In the genomic region with DNA sequence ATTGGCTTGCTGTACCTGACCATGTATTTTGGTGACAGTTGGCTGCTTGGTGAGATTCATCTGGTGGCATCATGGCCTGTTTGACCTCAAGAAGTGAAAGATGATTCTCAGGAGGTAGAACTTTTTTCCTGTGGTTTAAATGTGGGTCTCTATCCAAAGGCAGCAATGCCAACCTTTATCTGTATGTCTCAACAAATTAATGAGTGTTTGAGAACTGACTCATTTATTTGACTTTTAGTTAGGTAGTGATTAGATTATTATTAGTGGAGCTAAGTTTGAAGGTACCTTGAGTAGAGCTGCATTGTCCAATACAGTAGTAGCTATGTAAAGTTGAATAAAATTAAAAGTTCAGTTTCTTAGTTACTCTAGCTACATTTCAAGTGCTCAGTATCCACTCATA, we compare ENCODE assay signal across 23 cellular contexts. TPM values are rescaled to one million over a fixed set of nuclear protein-coding genes. Genes with fewer than 3 reads are reported as not detected.
DNase-seq lines count a peak whose midpoint lies in the region; ATAC-seq, FAIRE-seq and TF ChIP-seq lines count a peak whose summit lies in the region.
"Had no signal": no experiment of that assay in that cellular context is flagged by ENCODE, and none has a peak within 500 bp of the region (broad histone marks: within the 10 kb centered on the region; RNA-seq: fewer than 3 reads in every experiment).

No MANE protein-coding gene starts in this region.

- intact Hi-C loops in pancreas (cut with DNase I) = no loop called here

- H3K27me3 ChIP-seq in bronchial epithelial cell (ENCODE audit: control insufficient read depth, insufficient read depth, low read length) = no peaks in the 10 kb centered on the region
- no peaks in the 10 kb centered on the region for H3K27me3 ChIP-seq in pancreas
- H3K27me3 ChIP-seq: BE2C had no signal

- peaks cover 0 to 10% (median 5%) of the 10 kb centered on the region in 3 donors for H3K4me1 ChIP-seq in pancreas
- H3K4me1 ChIP-seq: Caco-2 had no signal

- no peaks in the 10 kb centered on the region for H3K9me3 ChIP-seq in pancreas
- H3K9me3 ChIP-seq: BE2C, Caco-2 had no signal

- TF ChIP-seq CTCF in bronchial epithelial cell (IDR thresholded peaks at IDR 0.05; ENCODE audit: insufficient read depth, low read length, severe bottlenecking) (no peak), pancreas (IDR thresholded peaks at IDR 0.05) (no peak)

- H3K4me3 ChIP-seq in bronchial epithelial cell (ENCODE audit: low read depth, low read length) = no peak overlapping the region
- H3K4me3 ChIP-seq in pancreas = no peak overlapping the region
- H3K4me3 ChIP-seq: GM23338 had no signal

- H3K36me3 ChIP-seq in bronchial epithelial cell (ENCODE audit: control insufficient read depth, insufficient read depth, low read length) (no peaks in the 10 kb centered on the region), pancreas (no peaks in the 10 kb centered on the region)

- DNase-seq in M059J (ENCODE audit: low read depth) (peak; percentile 28), bronchial epithelial cell (ENCODE audit: low read depth) (peak; percentile 23), pancreas (no peak), NCI-H2196 treated with DMSO at 0.1 percent for 48 hours (lab: John Stamatoyannopoulos, UW; ENCODE audit: unreplicated experiment) (no peak), NCI-H1417 treated with DMSO at 0.1 percent for 48 hours (lab: John Stamatoyannopoulos, UW) (no peak)
- DNase-seq: ACHN; BE2C; C1 segment of cervical spinal cord; Caco-2; CD4-positive, CD25-positive, alpha-beta regulatory T cell; DMS153; DMS79; GDM1; HCEC 1CT; IMR-90 had no signal

- no peak for FAIRE-seq in bronchial epithelial cell (lab: Jason Lieb, UNC)
- FAIRE-seq in pancreas (lab: Jason Lieb, UNC) = no peak
- FAIRE-seq: A204.1, D721Med, GM12892, GM18507, H54, HTR-8/SVneo had no signal

- H3K27ac ChIP-seq in pancreas = no peak overlapping the region

- ATAC-seq in pancreas (peak; percentile 31 to 63 (median 35)), HG02852 (IDR thresholded peaks at IDR 0.05; ENCODE audit: unreplicated experiment) (no peak)
- ATAC-seq: GM23338 had no signal

RNA-seq across cellular contexts. Expression of gene TLE4, which starts 48.2 kb away (rescaled TPM):
- 205 and 307 TPM in 2 replicates for total RNA-seq in M059J (2014; rRNA removed; shearing (Covaris generic))
- total RNA-seq in bronchial epithelial cell (9.5 and 10.8 TPM in 2 replicates), pancreas (10 to 100 TPM in 3 of 6 donors, 1 to 10 TPM in 3; 8.0 to 19.0 (median 10.3) TPM)
- polyA plus RNA-seq in pancreas = 1 to 10 TPM; 2.8 to 4.1 TPM

Comparison
In these comparisons a context has a peak if more than half of its experiments do, and no peak if none do; other contexts are left out.
1. DNase-seq: peak in M059J (single experiment) and bronchial epithelial cell (single experiment); none in pancreas (0 of 6), NCI-H2196 treated with DMSO at 0.1 percent for 48 hours (single experiment) and NCI-H1417 treated with DMSO at 0.1 percent for 48 hours (single experiment).
2. RNA of gene TLE4, which starts 48.2 kb away (total RNA-seq): 205 to 307 TPM in M059J; 9.5 to 10.8 TPM in bronchial epithelial cell and 8.0 to 19.0 TPM in pancreas; every median in the first group is over 10 times any median in the second.